Comparison of ENCODE assay signal across 8 cellular contexts in the genomic region with DNA sequence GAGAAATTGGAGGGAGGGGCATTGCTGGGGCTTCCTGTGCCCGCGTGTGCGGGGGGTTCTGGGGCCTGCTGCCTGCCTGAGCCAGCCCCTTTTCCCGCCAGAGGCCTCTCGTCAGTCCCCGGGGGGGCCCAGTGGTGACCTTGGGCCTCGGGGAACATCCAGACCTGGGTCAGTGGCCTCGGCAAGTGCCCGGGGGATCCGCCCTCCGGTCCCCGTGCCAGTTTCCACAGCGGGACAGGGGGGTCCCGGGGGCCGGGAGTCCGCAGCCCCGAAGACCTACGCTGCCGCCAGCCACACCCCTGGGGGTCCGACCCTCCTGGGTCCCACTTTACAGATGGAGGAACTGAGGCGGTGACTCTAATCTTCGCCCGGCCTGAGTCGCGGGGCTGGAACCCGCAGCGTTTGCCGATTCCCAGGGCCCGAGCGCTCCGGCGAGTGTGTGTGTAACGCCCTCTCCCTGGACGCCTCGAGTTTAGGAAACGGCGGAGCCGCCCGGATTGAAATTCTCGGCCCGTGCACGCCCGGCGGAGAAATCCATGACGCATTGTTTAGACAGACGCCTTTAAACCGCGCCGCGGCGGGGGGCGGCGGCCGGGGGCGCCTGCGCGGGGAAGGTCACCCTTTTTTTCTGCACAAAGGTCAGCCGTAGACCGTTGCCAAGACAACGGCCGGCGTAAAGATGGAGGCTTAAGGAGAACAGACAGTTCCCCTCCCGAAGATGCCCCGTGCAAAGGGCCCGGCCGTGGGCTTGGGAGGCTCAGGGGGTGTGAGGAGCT. TPM values are rescaled to one million over a fixed set of nuclear protein-coding genes. Genes with fewer than 3 reads are reported as not detected.
DNase-seq lines count a peak whose midpoint lies in the region; ATAC-seq and TF ChIP-seq lines count a peak whose summit lies in the region.
"Had no signal": no experiment of that assay in that cellular context is flagged by ENCODE, and none has a peak within 500 bp of the region (broad histone marks: within the 10 kb centered on the region; RNA-seq: fewer than 3 reads in every experiment).

No MANE protein-coding gene starts in this region.

- CTCF ChIA-PET in PC-3 (lab: Charles Lee): no interaction called here

- peak overlapping the region; percentile 27; the same call in 1 of the 2 replicates for H3K9ac ChIP-seq in PC-3 (ENCODE audit: low read length)

- H3K9me2 ChIP-seq in PC-3 (replicated peaks; ENCODE audit: low read length): no peaks in the 10 kb centered on the region

- H3K79me2 ChIP-seq in PC-3 (ENCODE audit: low read length): no peaks in the 10 kb centered on the region

- peak; percentile 38 for DNase-seq in H4 (ENCODE audit: low spot score)
- peak; percentile 63 for DNase-seq in PC-3
- DNase-seq in brain pericyte (ENCODE audit: low read depth, low spot score): peak; percentile 55
- peak; percentile 87 for DNase-seq in iPS-NIHi11 (ENCODE audit: low spot score)
- peak; percentile 6 to 15 (median 14) for DNase-seq in stimulated activated CD4-positive, alpha-beta T cell treated with anti-CD3 and anti-CD28 coated beads, Interleukin-12 subunit alpha, Interleukin-12 subunit beta, amount 100 ng/mL, for 48 hours (ENCODE audit: low read depth in 2 of 3, low spot score in 1 of 3)
- DNase-seq in NCI-H187 (lab: John Stamatoyannopoulos, UW): no peak

- peak overlapping the region; percentile 81 for H3K4me2 ChIP-seq in PC-3 (ENCODE audit: low read length)

- no peaks in the 10 kb centered on the region for H3K27me3 ChIP-seq in PC-3 (ENCODE audit: low read length)

- TSS peak; percentile 78 for BruUV-seq in PC-3 (replicated peaks; lab: Mats Ljungman, UMichigan)

- peak overlapping the region; percentile 55 for H3K4me3 ChIP-seq in PC-3 (ENCODE audit: low read length)

- peak overlapping the region; percentile 87 for H2AFZ ChIP-seq in PC-3 (ENCODE audit: low read length)

- no peaks in the 10 kb centered on the region for H3F3A ChIP-seq in PC-3 (ENCODE audit: low read length, unreplicated experiment)

- intact Hi-C loops in PC-3 (cut with micrococcal nuclease): no loop called here

- H3K27ac ChIP-seq in PC-3 (ENCODE audit: low read length): no peak overlapping the region

- no peaks in the 10 kb centered on the region for H4K20me1 ChIP-seq in PC-3 (ENCODE audit: low read length)

- POLR2A ChIA-PET in PC-3 (lab: Charles Lee; ENCODE audit: unreplicated experiment): no interaction called here

- no peak for TF ChIP-seq CTCF in PC-3 (conservative IDR thresholded peaks at IDR 0.05; ENCODE audit: low read depth, low read length)

- H3K9me3 ChIP-seq in PC-3 (ENCODE audit: low read length): no peaks in the 10 kb centered on the region

- ATAC-seq in PC-3 (peak; percentile 74), GM18502 (IDR thresholded peaks at IDR 0.05; ENCODE audit: poor library complexity, unreplicated experiment) (no peak)

- H3K36me3 ChIP-seq in PC-3 (ENCODE audit: low read depth, low read length): no peaks in the 10 kb centered on the region

- peaks cover 5% of the 10 kb centered on the region; the same call in 1 of the 2 replicates for H3K4me1 ChIP-seq in PC-3 (ENCODE audit: insufficient read depth, low read length)

RNA-seq across cellular contexts. Expression of gene EFNA2, which starts 39.3 kb away (rescaled TPM):
- 1.0 and 3.3 TPM in 2 replicates for total RNA-seq in H4 (2014; rRNA removed; shearing (Covaris generic))
- not detected in 2 replicates for total RNA-seq in PC-3 (2014; rRNA removed)
- total RNA-seq: T-helper 2 cell treated with Interferon-gamma antibody and Interleukin-4, amounts not matched to agents 100 ng/mL and 5 ng/mL, for 36 hours had no signal

RNA-seq across cellular contexts. Expression of gene FAM174C, which starts 49.6 kb away (rescaled TPM):
- total RNA-seq in H4 (2014; rRNA removed; shearing (Covaris generic)): 49.8 and 59.5 TPM in 2 replicates
- total RNA-seq in PC-3 (2014; rRNA removed): 110 and 133 TPM in 2 replicates

RNA-seq across cellular contexts. Expression of gene CIRBP, which starts 55.8 kb away (rescaled TPM):
- total RNA-seq in H4 (2014; rRNA removed; shearing (Covaris generic)): 196 and 197 TPM in 2 replicates
- total RNA-seq in PC-3 (2014; rRNA removed): 136 and 197 TPM in 2 replicates

RNA-seq across cellular contexts. Expression of gene NDUFS7, which starts 58.7 kb away (rescaled TPM):
- 67.9 and 87.2 TPM in 2 replicates for total RNA-seq in H4 (2014; rRNA removed; shearing (Covaris generic))
- 102 and 111 TPM in 2 replicates for total RNA-seq in PC-3 (2014; rRNA removed)

Comparison
In these comparisons a context has a peak if more than half of its experiments do, and no peak if none do; other contexts are left out.
1. DNase-seq: peak in H4 (single experiment), PC-3 (single experiment), brain pericyte (single experiment), iPS-NIHi11 (single experiment) and stimulated activated CD4-positive, alpha-beta T cell treated with anti-CD3 and anti-CD28 coated beads, Interleukin-12 subunit alpha, Interleukin-12 subunit beta, amount 100 ng/mL, for 48 hours (3 of 3); none in NCI-H187 (0 of 2).